ENCODE assay signal across 23 cellular contexts in genomic region chr11:102800774-102801173, GRCh38. TPM values are rescaled to one million over a fixed set of nuclear protein-coding genes. Genes with fewer than 3 reads are reported as not detected.
"Had no signal": no experiment of that assay in that cellular context is flagged by ENCODE, and none has a peak within 500 bp of the region (broad histone marks: within the 10 kb centered on the region; RNA-seq: fewer than 3 reads in every experiment).

No MANE protein-coding gene starts in this region.

- H3K27ac ChIP-seq: left lung had no signal

- H3K4me1 Mint-ChIP-seq: T-helper 17 cell, WTC11 had no signal

- H3K27ac Mint-ChIP-seq: activated CD8-positive, alpha-beta T cell treated with anti-CD3 and anti-CD28 coated beads, Interleukin-2, amount 10 ng/mL, durations not matched to agents 7 days and 5 days; activated naive CD8-positive, alpha-beta T cell; effector memory CD8-positive, alpha-beta T cell; natural killer cell treated with Interleukin-12 subunit alpha and Interleukin-12 subunit beta and Interleukin-15 and Interleukin-18, amount 100 ng/mL, for 72 hours; stimulated activated naive CD8-positive, alpha-beta T cell treated with anti-CD3 and anti-CD28 coated beads, Interleukin-15, Interleukin-2, amounts not matched to agents 100 ng/mL and 50 ng/mL, for 24 hours; T-helper 17 cell; WTC11 had no signal

- DNase-seq: activated CD4-positive, alpha-beta T cell treated with anti-CD3 and anti-CD28 coated beads for 4 hours; activated CD8-positive, alpha-beta memory T cell treated with anti-CD3 and anti-CD28 coated beads, Interleukin-2, amount 50 U/mL, for 4 hours; activated CD8-positive, alpha-beta T cell treated with anti-CD3 and anti-CD28 coated beads, Interleukin-2, amount 10 ng/mL, durations not matched to agents 7 days and 5 days; activated gamma-delta T cell; activated T-cell treated with anti-CD3 and anti-CD28 coated beads, Interleukin-2, amount 50 U/mL, for 48 hours; dermis blood vessel endothelial cell; effector memory CD8-positive, alpha-beta T cell; glutamatergic neuron; hypothalamus; kidney; left lung; mucosa of descending colon; small intestine; stimulated activated CD4-positive, alpha-beta T cell treated with anti-CD3 and anti-CD28 coated beads, Interleukin-4, amount 100 ng/mL, for 4 hours; T-helper 17 cell had no signal

- H3K4me3 ChIP-seq: breast epithelium, left lung, mucosa of descending colon had no signal

- H3K36me3 ChIP-seq: breast epithelium, left lung had no signal

- H3K36me3 Mint-ChIP-seq: activated naive CD8-positive, alpha-beta T cell; natural killer cell treated with Interleukin-12 subunit alpha and Interleukin-12 subunit beta and Interleukin-15 and Interleukin-18, amount 100 ng/mL, for 72 hours; WTC11 had no signal

- H3K9me3 ChIP-seq: breast epithelium, left lung, mucosa of descending colon had no signal

- ATAC-seq: activated CD8-positive, alpha-beta T cell treated with anti-CD3 and anti-CD28 coated beads, Interleukin-2, amount 10 ng/mL, durations not matched to agents 7 days and 5 days; effector memory CD8-positive, alpha-beta T cell; left lung; mucosa of descending colon; natural killer cell treated with Interleukin-12 subunit alpha and Interleukin-12 subunit beta and Interleukin-15 and Interleukin-18, amount 100 ng/mL, for 72 hours; T-helper 17 cell; WTC11 had no signal

- H3K27me3 ChIP-seq: breast epithelium, left lung had no signal

- H3K4me3 Mint-ChIP-seq: activated CD8-positive, alpha-beta T cell treated with anti-CD3 and anti-CD28 coated beads, Interleukin-2, amount 10 ng/mL, durations not matched to agents 7 days and 5 days; activated naive CD8-positive, alpha-beta T cell; effector memory CD8-positive, alpha-beta T cell; natural killer cell treated with Interleukin-12 subunit alpha and Interleukin-12 subunit beta and Interleukin-15 and Interleukin-18, amount 100 ng/mL, for 72 hours; stimulated activated naive CD8-positive, alpha-beta T cell treated with anti-CD3 and anti-CD28 coated beads, Interleukin-15, Interleukin-2, amounts not matched to agents 100 ng/mL and 50 ng/mL, for 24 hours; T-helper 17 cell; WTC11 had no signal

- H3K4me1 ChIP-seq: breast epithelium, left lung had no signal

- H3K9me3 Mint-ChIP-seq: stimulated activated naive CD8-positive, alpha-beta T cell treated with anti-CD3 and anti-CD28 coated beads, Interleukin-15, Interleukin-2, amounts not matched to agents 100 ng/mL and 50 ng/mL, for 24 hours; WTC11 had no signal

RNA-seq across cellular contexts. Expression of gene MMP1, which starts 2.8 kb away (rescaled TPM):
- total RNA-seq: activated CD8-positive, alpha-beta T cell treated with anti-CD3 and anti-CD28 coated beads, Interleukin-2, amount 10 ng/mL, durations not matched to agents 7 days and 5 days; breast epithelium; cerebellum; natural killer cell treated with Interleukin-12 subunit alpha and Interleukin-12 subunit beta and Interleukin-15 and Interleukin-18, amount 100 ng/mL, for 72 hours; WTC11 had no signal

RNA-seq across cellular contexts. Expression of gene MMP10, which starts 20.3 kb away (rescaled TPM):
- total RNA-seq: activated CD8-positive, alpha-beta T cell treated with anti-CD3 and anti-CD28 coated beads, Interleukin-2, amount 10 ng/mL, durations not matched to agents 7 days and 5 days; cerebellum; kidney; natural killer cell treated with Interleukin-12 subunit alpha and Interleukin-12 subunit beta and Interleukin-15 and Interleukin-18, amount 100 ng/mL, for 72 hours; posterior vena cava; T-helper 17 cell; WTC11 had no signal

RNA-seq across cellular contexts. Expression of gene MMP3, which starts 42.6 kb away (rescaled TPM):
- total RNA-seq: activated CD8-positive, alpha-beta T cell treated with anti-CD3 and anti-CD28 coated beads, Interleukin-2, amount 10 ng/mL, durations not matched to agents 7 days and 5 days; cerebellum; dermis blood vessel endothelial cell; epithelial cell of proximal tubule; natural killer cell treated with Interleukin-12 subunit alpha and Interleukin-12 subunit beta and Interleukin-15 and Interleukin-18, amount 100 ng/mL, for 72 hours; T-helper 17 cell; WTC11 had no signal
